In the genomic region with DNA sequence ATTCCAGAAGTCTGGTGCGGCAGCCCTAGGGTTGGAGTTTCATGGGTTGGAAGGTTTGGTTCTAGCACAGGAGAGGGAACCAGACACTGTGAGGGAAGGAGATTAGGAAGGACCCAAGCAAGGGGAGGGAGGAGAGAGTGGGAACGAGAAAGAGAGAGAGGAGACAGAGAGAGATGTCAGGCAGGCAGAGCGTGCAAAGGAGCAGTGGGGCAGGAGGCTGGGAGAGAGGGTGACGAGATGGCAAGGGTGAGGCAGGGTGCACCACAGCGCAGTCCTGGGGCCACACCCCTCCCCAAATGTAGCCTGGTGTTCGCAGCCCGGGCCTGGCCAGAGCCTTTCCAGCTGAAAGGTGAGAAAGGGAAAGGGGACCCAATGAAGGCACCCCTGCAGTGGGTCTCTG, we compare ENCODE assay signal across 19 cellular contexts.
DNase-seq lines count a peak whose midpoint lies in the region; ATAC-seq and TF ChIP-seq lines count a peak whose summit lies in the region.
"Had no signal": no experiment of that assay in that cellular context is flagged by ENCODE, and none has a peak within 500 bp of the region (broad histone marks: within the 10 kb centered on the region; RNA-seq: fewer than 3 reads in every experiment).

No MANE protein-coding gene starts in this region.

- no peak overlapping the region for H3K4me3 ChIP-seq in CD4-positive, CD25-positive, alpha-beta regulatory T cell (ENCODE audit: low read depth, low read length)
- H3K4me3 ChIP-seq in H7 (ENCODE audit: insufficient read depth, low read depth, low read length) (no peak overlapping the region), neural progenitor cell (no peak overlapping the region)

- no peaks in the 10 kb centered on the region for H3K36me3 Mint-ChIP-seq in CD4-positive, CD25-positive, alpha-beta regulatory T cell
- no peaks in the 10 kb centered on the region for H3K36me3 Mint-ChIP-seq in activated naive CD8-positive, alpha-beta T cell treated with anti-CD3 and anti-CD28 coated beads, Interleukin-2, amount 50 U/mL, for 24 hours (ENCODE audit: low read depth)
- H3K36me3 Mint-ChIP-seq in neural progenitor cell (no peaks in the 10 kb centered on the region), HFFc6 (ENCODE audit: low read depth) (no peaks in the 10 kb centered on the region)

- TF ChIP-seq CTCF in neural progenitor cell (IDR thresholded peaks at IDR 0.05) (no peak), HFFc6 (IDR thresholded peaks at IDR 0.05) (no peak)

- peaks cover 4 to 48% (median 37%) of the 10 kb centered on the region in 4 donors for H3K4me1 Mint-ChIP-seq in CD4-positive, CD25-positive, alpha-beta regulatory T cell
- peaks cover 74% of the 10 kb centered on the region for H3K4me1 Mint-ChIP-seq in activated naive CD8-positive, alpha-beta T cell treated with anti-CD3 and anti-CD28 coated beads, Interleukin-2, amount 50 U/mL, for 24 hours
- H3K4me1 Mint-ChIP-seq in neural progenitor cell (peaks cover 56% of the 10 kb centered on the region), HFFc6 (ENCODE audit: low read depth) (no peaks in the 10 kb centered on the region)

- no peak for ATAC-seq in CD4-positive, CD25-positive, alpha-beta regulatory T cell (ENCODE audit: low read depth in 2 of 2)
- ATAC-seq in activated naive CD8-positive, alpha-beta T cell treated with anti-CD3 and anti-CD28 coated beads, Interleukin-2, amount 50 U/mL, for 24 hours = no peak
- ATAC-seq: PC-3 had no signal

- peaks cover 28% of the 10 kb centered on the region for H3K4me1 ChIP-seq in CD4-positive, CD25-positive, alpha-beta regulatory T cell (ENCODE audit: control insufficient read depth, insufficient read depth, low read length, poor library complexity, severe bottlenecking)
- H3K4me1 ChIP-seq in neural progenitor cell = peaks cover 14% of the 10 kb centered on the region

- no peak overlapping the region for H3K9ac ChIP-seq in neural progenitor cell
- H3K9ac ChIP-seq: KMS-11, SK-N-SH had no signal

- H3K27ac Mint-ChIP-seq in CD4-positive, CD25-positive, alpha-beta regulatory T cell = peak overlapping the region in 2 of 3 donors; percentile 71 to 92
- peak overlapping the region; percentile 46 for H3K27ac Mint-ChIP-seq in activated naive CD8-positive, alpha-beta T cell treated with anti-CD3 and anti-CD28 coated beads, Interleukin-2, amount 50 U/mL, for 24 hours
- H3K27ac Mint-ChIP-seq in neural progenitor cell = peak overlapping the region; percentile 91
- no peak overlapping the region for H3K27ac Mint-ChIP-seq in HFFc6

- no peak overlapping the region for H2AFZ ChIP-seq in neural progenitor cell (replicated peaks)

- no peak for DNase-seq in CD4-positive, CD25-positive, alpha-beta regulatory T cell
- DNase-seq in H7 (peak; percentile 27), neural progenitor cell (ENCODE audit: low spot score) (no peak), germinal center (ENCODE audit: low spot score) (no peak), HFFc6 (no peak)
- DNase-seq in activated naive CD8-positive, alpha-beta T cell treated with anti-CD3 and anti-CD28 coated beads, Interleukin-2, amount 50 U/mL, for 24 hours = no peak
- DNase-seq in stimulated activated naive CD4-positive, alpha-beta T cell treated with Interleukin-2 at 50 U/mL for 16 hours (lab: John Stamatoyannopoulos, UW) = no peak
- DNase-seq: ACHN, EL, NCI-H1048, NCI-H1436, NCI-H1930, NCI-H226, NCI-H524 treated with DMSO at 0.1 percent for 48 hours, PC-3, SHP77 treated with DMSO at 0.1 percent for 48 hours, SK-N-SH had no signal

- no peak overlapping the region for H3K4me2 ChIP-seq in neural progenitor cell
- H3K4me2 ChIP-seq: KMS-11, SK-N-SH had no signal

- H3K27me3 ChIP-seq in CD4-positive, CD25-positive, alpha-beta regulatory T cell (ENCODE audit: control insufficient read depth, insufficient read depth, low read length) = no peaks in the 10 kb centered on the region
- no peaks in the 10 kb centered on the region for H3K27me3 ChIP-seq in H7 (ENCODE audit: control insufficient read depth, insufficient read depth, low read length)
- no peaks in the 10 kb centered on the region for H3K27me3 ChIP-seq in neural progenitor cell

- peaks cover 10% of the 10 kb centered on the region for H3F3A ChIP-seq in neural progenitor cell (ENCODE audit: low read depth)

- peak overlapping the region in 1 of 4 donors; percentile 6 for H3K4me3 Mint-ChIP-seq in CD4-positive, CD25-positive, alpha-beta regulatory T cell
- no peak overlapping the region for H3K4me3 Mint-ChIP-seq in activated naive CD8-positive, alpha-beta T cell treated with anti-CD3 and anti-CD28 coated beads, Interleukin-2, amount 50 U/mL, for 24 hours
- H3K4me3 Mint-ChIP-seq in neural progenitor cell (no peak overlapping the region), HFFc6 (no peak overlapping the region)

- no peaks in the 10 kb centered on the region for H3K27me3 Mint-ChIP-seq in CD4-positive, CD25-positive, alpha-beta regulatory T cell
- peaks cover 22% of the 10 kb centered on the region for H3K27me3 Mint-ChIP-seq in activated naive CD8-positive, alpha-beta T cell treated with anti-CD3 and anti-CD28 coated beads, Interleukin-2, amount 50 U/mL, for 24 hours
- H3K27me3 Mint-ChIP-seq in neural progenitor cell (ENCODE audit: insufficient read depth, low read depth) = peaks cover 19% of the 10 kb centered on the region
- H3K27me3 Mint-ChIP-seq in HFFc6 (ENCODE audit: insufficient read depth) = peaks cover 49% of the 10 kb centered on the region

- no peaks in the 10 kb centered on the region for H3K9me3 ChIP-seq in CD4-positive, CD25-positive, alpha-beta regulatory T cell (ENCODE audit: control insufficient read depth in 2 of 2, low read length in 2 of 2)
- no peaks in the 10 kb centered on the region for H3K9me3 ChIP-seq in neural progenitor cell (ENCODE audit: low read depth)
- H3K9me3 ChIP-seq: SK-N-SH had no signal

- H3K79me2 ChIP-seq in neural progenitor cell (ENCODE audit: low read depth) = no peaks in the 10 kb centered on the region

- no peaks in the 10 kb centered on the region for H3K36me3 ChIP-seq in CD4-positive, CD25-positive, alpha-beta regulatory T cell (ENCODE audit: control insufficient read depth, insufficient read depth, low read length)
- H3K36me3 ChIP-seq in H7 (replicated peaks; ENCODE audit: control insufficient read depth, insufficient read depth, low read length) (no peaks in the 10 kb centered on the region), neural progenitor cell (no peaks in the 10 kb centered on the region)

- H3K9me3 Mint-ChIP-seq in CD4-positive, CD25-positive, alpha-beta regulatory T cell = peaks cover 0 to 2% (median 0%) of the 10 kb centered on the region in 7 donors
- H3K9me3 Mint-ChIP-seq in activated naive CD8-positive, alpha-beta T cell treated with anti-CD3 and anti-CD28 coated beads, Interleukin-2, amount 50 U/mL, for 24 hours = no peaks in the 10 kb centered on the region
- H3K9me3 Mint-ChIP-seq in neural progenitor cell = peaks cover 9% of the 10 kb centered on the region
- H3K9me3 Mint-ChIP-seq in HFFc6 = no peaks in the 10 kb centered on the region
- H3K9me3 Mint-ChIP-seq: CD14-positive monocyte had no signal

- H4K20me1 ChIP-seq in neural progenitor cell (ENCODE audit: low read depth) = no peaks in the 10 kb centered on the region

- no peak overlapping the region for H3K27ac ChIP-seq in CD4-positive, CD25-positive, alpha-beta regulatory T cell (ENCODE audit: insufficient read depth, low read length, poor library complexity, severe bottlenecking)
- H3K27ac ChIP-seq in neural progenitor cell = no peak overlapping the region
- H3K27ac ChIP-seq: KMS-11 had no signal
